In the genomic region with DNA sequence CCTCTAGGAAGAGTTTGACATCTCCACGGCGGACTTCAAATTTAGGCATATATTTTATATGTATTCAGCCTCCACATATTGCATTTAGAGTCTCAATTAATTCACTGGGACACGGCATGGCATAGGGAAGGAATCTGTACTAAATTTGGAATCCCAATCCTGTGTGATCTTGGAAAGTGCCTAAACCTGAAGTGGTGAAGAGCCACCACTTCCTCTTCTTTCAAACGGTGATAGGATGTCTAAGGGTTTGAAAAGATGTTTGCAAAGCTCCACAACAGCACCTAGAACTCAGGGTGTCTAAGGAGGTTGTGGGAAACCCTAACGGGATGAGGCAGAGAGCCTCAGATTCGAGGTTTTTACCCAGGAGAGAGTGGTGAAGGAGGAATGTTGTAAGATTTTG, we compare ENCODE assay signal across 1 cellular context.
TF ChIP-seq lines count a peak whose summit lies in the region.

No MANE protein-coding gene starts in this region.

TF ChIP-seq in GM23338, 12 proteins besides CTCF, POLR2A, EP300 and RAD21 (continued from another document):
- TF ChIP-seq, protein P1, sequence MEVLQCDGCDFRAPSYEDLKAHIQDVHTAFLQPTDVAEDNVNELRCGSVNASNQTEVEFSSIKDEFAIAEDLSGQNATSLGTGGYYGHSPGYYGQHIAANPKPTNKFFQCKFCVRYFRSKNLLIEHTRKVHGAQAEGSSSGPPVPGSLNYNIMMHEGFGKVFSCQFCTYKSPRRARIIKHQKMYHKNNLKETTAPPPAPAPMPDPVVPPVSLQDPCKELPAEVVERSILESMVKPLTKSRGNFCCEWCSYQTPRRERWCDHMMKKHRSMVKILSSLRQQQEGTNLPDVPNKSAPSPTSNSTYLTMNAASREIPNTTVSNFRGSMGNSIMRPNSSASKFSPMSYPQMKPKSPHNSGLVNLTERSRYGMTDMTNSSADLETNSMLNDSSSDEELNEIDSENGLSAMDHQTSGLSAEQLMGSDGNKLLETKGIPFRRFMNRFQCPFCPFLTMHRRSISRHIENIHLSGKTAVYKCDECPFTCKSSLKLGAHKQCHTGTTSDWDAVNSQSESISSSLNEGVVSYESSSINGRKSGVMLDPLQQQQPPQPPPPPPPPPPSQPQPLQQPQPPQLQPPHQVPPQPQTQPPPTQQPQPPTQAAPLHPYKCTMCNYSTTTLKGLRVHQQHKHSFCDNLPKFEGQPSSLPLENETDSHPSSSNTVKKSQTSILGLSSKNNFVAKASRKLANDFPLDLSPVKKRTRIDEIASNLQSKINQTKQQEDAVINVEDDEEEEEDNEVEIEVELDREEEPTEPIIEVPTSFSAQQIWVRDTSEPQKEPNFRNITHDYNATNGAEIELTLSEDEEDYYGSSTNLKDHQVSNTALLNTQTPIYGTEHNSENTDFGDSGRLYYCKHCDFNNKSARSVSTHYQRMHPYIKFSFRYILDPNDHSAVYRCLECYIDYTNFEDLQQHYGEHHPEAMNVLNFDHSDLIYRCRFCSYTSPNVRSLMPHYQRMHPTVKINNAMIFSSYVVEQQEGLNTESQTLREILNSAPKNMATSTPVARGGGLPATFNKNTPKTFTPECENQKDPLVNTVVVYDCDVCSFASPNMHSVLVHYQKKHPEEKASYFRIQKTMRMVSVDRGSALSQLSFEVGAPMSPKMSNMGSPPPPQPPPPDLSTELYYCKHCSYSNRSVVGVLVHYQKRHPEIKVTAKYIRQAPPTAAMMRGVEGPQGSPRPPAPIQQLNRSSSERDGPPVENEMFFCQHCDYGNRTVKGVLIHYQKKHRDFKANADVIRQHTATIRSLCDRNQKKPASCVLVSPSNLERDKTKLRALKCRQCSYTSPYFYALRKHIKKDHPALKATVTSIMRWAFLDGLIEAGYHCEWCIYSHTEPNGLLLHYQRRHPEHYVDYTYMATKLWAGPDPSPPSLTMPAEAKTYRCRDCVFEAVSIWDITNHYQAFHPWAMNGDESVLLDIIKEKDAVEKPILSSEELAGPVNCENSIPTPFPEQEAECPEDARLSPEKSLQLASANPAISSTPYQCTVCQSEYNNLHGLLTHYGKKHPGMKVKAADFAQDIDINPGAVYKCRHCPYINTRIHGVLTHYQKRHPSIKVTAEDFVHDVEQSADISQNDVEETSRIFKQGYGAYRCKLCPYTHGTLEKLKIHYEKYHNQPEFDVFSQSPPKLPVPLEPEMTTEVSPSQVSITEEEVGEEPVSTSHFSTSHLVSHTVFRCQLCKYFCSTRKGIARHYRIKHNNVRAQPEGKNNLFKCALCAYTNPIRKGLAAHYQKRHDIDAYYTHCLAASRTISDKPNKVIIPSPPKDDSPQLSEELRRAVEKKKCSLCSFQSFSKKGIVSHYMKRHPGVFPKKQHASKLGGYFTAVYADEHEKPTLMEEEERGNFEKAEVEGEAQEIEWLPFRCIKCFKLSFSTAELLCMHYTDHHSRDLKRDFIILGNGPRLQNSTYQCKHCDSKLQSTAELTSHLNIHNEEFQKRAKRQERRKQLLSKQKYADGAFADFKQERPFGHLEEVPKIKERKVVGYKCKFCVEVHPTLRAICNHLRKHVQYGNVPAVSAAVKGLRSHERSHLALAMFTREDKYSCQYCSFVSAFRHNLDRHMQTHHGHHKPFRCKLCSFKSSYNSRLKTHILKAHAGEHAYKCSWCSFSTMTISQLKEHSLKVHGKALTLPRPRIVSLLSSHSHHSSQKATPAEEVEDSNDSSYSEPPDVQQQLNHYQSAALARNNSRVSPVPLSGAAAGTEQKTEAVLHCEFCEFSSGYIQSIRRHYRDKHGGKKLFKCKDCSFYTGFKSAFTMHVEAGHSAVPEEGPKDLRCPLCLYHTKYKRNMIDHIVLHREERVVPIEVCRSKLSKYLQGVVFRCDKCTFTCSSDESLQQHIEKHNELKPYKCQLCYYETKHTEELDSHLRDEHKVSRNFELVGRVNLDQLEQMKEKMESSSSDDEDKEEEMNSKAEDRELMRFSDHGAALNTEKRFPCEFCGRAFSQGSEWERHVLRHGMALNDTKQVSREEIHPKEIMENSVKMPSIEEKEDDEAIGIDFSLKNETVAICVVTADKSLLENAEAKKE (CRISPR knock-in tag; IDR thresholded peaks at IDR 0.05) = no peak
- TF ChIP-seq EZH2 (IDR thresholded peaks at IDR 0.05; ENCODE audit: low read depth, unreplicated experiment) (no peak), CREB1 (CRISPR knock-in tag; IDR thresholded peaks at IDR 0.05; ENCODE audit: low read depth) (no peak)
